In genomic region chr4:74314944-74315343, GRCh38 we compare ENCODE assay signal across 32 cellular contexts. TPM values are rescaled to one million over a fixed set of nuclear protein-coding genes. Genes with fewer than 3 reads are reported as not detected.
"Had no signal": no experiment of that assay in that cellular context is flagged by ENCODE, and none has a peak within 500 bp of the region (broad histone marks: within the 10 kb centered on the region; RNA-seq: fewer than 3 reads in every experiment).

No MANE protein-coding gene starts in this region.

- H3K27ac ChIP-seq: brain microvascular endothelial cell, coronary artery, dorsolateral prefrontal cortex, esophagus squamous epithelium, gastroesophageal sphincter, heart right ventricle had no signal

- FAIRE-seq: astrocyte, bronchial epithelial cell had no signal

- H3K27me3 Mint-ChIP-seq: activated CD4-positive, alpha-beta memory T cell treated with anti-CD3 and anti-CD28 coated beads for 36 hours; activated CD4-positive, alpha-beta T cell treated with anti-CD3 and anti-CD28 coated beads for 36 hours; activated naive CD4-positive, alpha-beta T cell treated with anti-CD3 and anti-CD28 coated beads, Interleukin-2, amount 10 ng/mL, durations not matched to agents 7 days and 5 days; activated T-cell treated with anti-CD3 and anti-CD28 coated beads, Interleukin-2, amount 50 U/mL, for 24 hours; dendritic cell treated with granulocyte-macrophage colony-stimulating factor and Interleukin-4, amounts not matched to agents 40 ng/mL and 50 ng/mL, for 4 days had no signal

- ATAC-seq: activated CD4-positive, alpha-beta T cell treated with anti-CD3 and anti-CD28 coated beads for 36 hours; activated naive CD4-positive, alpha-beta T cell treated with anti-CD3 and anti-CD28 coated beads, Interleukin-2, amount 50 U/mL, for 72 hours; activated T-cell treated with anti-CD3 and anti-CD28 coated beads, Interleukin-2, amount 50 U/mL, for 72 hours; gastroesophageal sphincter; heart right ventricle had no signal

- H3K36me3 ChIP-seq: brain microvascular endothelial cell, gastroesophageal sphincter, heart right ventricle had no signal

- H3K27me3 ChIP-seq: brain microvascular endothelial cell, dorsolateral prefrontal cortex, esophagus squamous epithelium, gastroesophageal sphincter, heart right ventricle had no signal

- H3K9me3 ChIP-seq: esophagus squamous epithelium, gastroesophageal sphincter, heart right ventricle had no signal

- H3K4me1 Mint-ChIP-seq: activated CD4-positive, alpha-beta T cell treated with anti-CD3 and anti-CD28 coated beads for 36 hours; activated CD4-positive, alpha-beta T cell treated with anti-CD3 and anti-CD28 coated beads, Interleukin-2, amount 10 ng/mL, durations not matched to agents 24 days and 14 days; activated naive CD4-positive, alpha-beta T cell treated with anti-CD3 and anti-CD28 coated beads, Interleukin-2, amount 10 ng/mL, durations not matched to agents 7 days and 5 days; activated naive CD8-positive, alpha-beta T cell treated with anti-CD3 and anti-CD28 coated beads, Interleukin-2, amount 10 ng/mL, durations not matched to agents 7 days and 5 days; central memory CD8-positive, alpha-beta T cell; endodermal cell had no signal

- H3K36me3 Mint-ChIP-seq: activated CD4-positive, alpha-beta memory T cell treated with anti-CD3 and anti-CD28 coated beads for 36 hours; activated naive CD4-positive, alpha-beta T cell treated with anti-CD3 and anti-CD28 coated beads, Interleukin-2, amount 10 ng/mL, durations not matched to agents 7 days and 5 days; activated naive CD4-positive, alpha-beta T cell treated with anti-CD3 and anti-CD28 coated beads, Interleukin-2, amount 50 U/mL, for 72 hours; activated naive CD8-positive, alpha-beta T cell treated with anti-CD3 and anti-CD28 coated beads, Interleukin-2, amount 10 ng/mL, durations not matched to agents 7 days and 5 days had no signal

- H3K27ac Mint-ChIP-seq: activated CD4-positive, alpha-beta memory T cell treated with anti-CD3 and anti-CD28 coated beads for 36 hours; activated CD4-positive, alpha-beta T cell treated with anti-CD3 and anti-CD28 coated beads for 36 hours; activated CD4-positive, alpha-beta T cell treated with anti-CD3 and anti-CD28 coated beads, Interleukin-2, amount 10 ng/mL, durations not matched to agents 24 days and 14 days; activated naive CD4-positive, alpha-beta T cell treated with anti-CD3 and anti-CD28 coated beads, Interleukin-2, amount 10 ng/mL, durations not matched to agents 7 days and 5 days; activated naive CD4-positive, alpha-beta T cell treated with anti-CD3 and anti-CD28 coated beads, Interleukin-2, amount 50 U/mL, for 72 hours; activated naive CD8-positive, alpha-beta T cell treated with anti-CD3 and anti-CD28 coated beads, Interleukin-2, amount 10 ng/mL, durations not matched to agents 7 days and 5 days; activated T-cell treated with anti-CD3 and anti-CD28 coated beads, Interleukin-2, amount 50 U/mL, for 24 hours; activated T-cell treated with anti-CD3 and anti-CD28 coated beads, Interleukin-2, amount 50 U/mL, for 72 hours; dendritic cell treated with granulocyte-macrophage colony-stimulating factor and Interleukin-4, amounts not matched to agents 40 ng/mL and 50 ng/mL, for 4 days; endodermal cell had no signal

- H3K9me3 Mint-ChIP-seq: activated CD4-positive, alpha-beta memory T cell treated with anti-CD3 and anti-CD28 coated beads for 36 hours; activated CD4-positive, alpha-beta T cell treated with anti-CD3 and anti-CD28 coated beads, Interleukin-2, amount 10 ng/mL, durations not matched to agents 24 days and 14 days; activated naive CD4-positive, alpha-beta T cell treated with anti-CD3 and anti-CD28 coated beads, Interleukin-2, amount 10 ng/mL, durations not matched to agents 7 days and 5 days; activated naive CD4-positive, alpha-beta T cell treated with anti-CD3 and anti-CD28 coated beads, Interleukin-2, amount 50 U/mL, for 72 hours; activated naive CD8-positive, alpha-beta T cell treated with anti-CD3 and anti-CD28 coated beads, Interleukin-2, amount 10 ng/mL, durations not matched to agents 7 days and 5 days; activated T-cell treated with anti-CD3 and anti-CD28 coated beads, Interleukin-2, amount 50 U/mL, for 24 hours; activated T-cell treated with anti-CD3 and anti-CD28 coated beads, Interleukin-2, amount 50 U/mL, for 72 hours; central memory CD8-positive, alpha-beta T cell; dendritic cell treated with granulocyte-macrophage colony-stimulating factor and Interleukin-4, amounts not matched to agents 40 ng/mL and 50 ng/mL, for 4 days; endodermal cell had no signal

- H3K4me3 ChIP-seq: coronary artery, dorsolateral prefrontal cortex, esophagus squamous epithelium, gastroesophageal sphincter, heart right ventricle had no signal

- DNase-seq: activated CD4-positive, alpha-beta memory T cell treated with anti-CD3 and anti-CD28 coated beads for 36 hours; activated CD4-positive, alpha-beta T cell treated with anti-CD3 and anti-CD28 coated beads for 36 hours; activated CD4-positive, alpha-beta T cell treated with anti-CD3 and anti-CD28 coated beads, Interleukin-2, amount 10 ng/mL, durations not matched to agents 24 days and 14 days; activated CD4-positive, CD25-positive, alpha-beta regulatory T cell; activated CD4-positive, CD25-positive, alpha-beta regulatory T cell treated with anti-CD3 and anti-CD28 coated beads, Interleukin-2, amount 50 U/mL, for 72 hours; activated CD8-positive, alpha-beta memory T cell treated with anti-CD3 and anti-CD28 coated beads, Interleukin-2, amount 50 U/mL, for 48 hours; activated gamma-delta T cell; activated naive CD4-positive, alpha-beta T cell; activated naive CD4-positive, alpha-beta T cell treated with anti-CD3 and anti-CD28 coated beads, Interleukin-2, amount 10 ng/mL, durations not matched to agents 7 days and 5 days; activated naive CD8-positive, alpha-beta T cell treated with anti-CD3 and anti-CD28 coated beads, Interleukin-2, amount 10 ng/mL, durations not matched to agents 7 days and 5 days; activated T-cell treated with anti-CD3 and anti-CD28 coated beads for 4 hours; activated T-cell treated with anti-CD3 and anti-CD28 coated beads, Interleukin-2, amount 50 U/mL, for 24 hours; activated T-cell treated with anti-CD3 and anti-CD28 coated beads, Interleukin-2, amount 50 U/mL, for 72 hours; anterior cingulate cortex; brain microvascular endothelial cell; dorsolateral prefrontal cortex; effector memory CD4-positive, alpha-beta T cell; endodermal cell; esophagus squamous epithelium; foreskin melanocyte; heart right ventricle; T-helper 2 cell had no signal

- H3K4me3 Mint-ChIP-seq: activated CD4-positive, alpha-beta memory T cell treated with anti-CD3 and anti-CD28 coated beads for 36 hours; activated CD4-positive, alpha-beta T cell treated with anti-CD3 and anti-CD28 coated beads for 36 hours; activated CD4-positive, alpha-beta T cell treated with anti-CD3 and anti-CD28 coated beads, Interleukin-2, amount 10 ng/mL, durations not matched to agents 24 days and 14 days; activated naive CD4-positive, alpha-beta T cell treated with anti-CD3 and anti-CD28 coated beads, Interleukin-2, amount 10 ng/mL, durations not matched to agents 7 days and 5 days; activated naive CD8-positive, alpha-beta T cell treated with anti-CD3 and anti-CD28 coated beads, Interleukin-2, amount 10 ng/mL, durations not matched to agents 7 days and 5 days; activated T-cell treated with anti-CD3 and anti-CD28 coated beads, Interleukin-2, amount 50 U/mL, for 24 hours; activated T-cell treated with anti-CD3 and anti-CD28 coated beads, Interleukin-2, amount 50 U/mL, for 72 hours; central memory CD8-positive, alpha-beta T cell; dendritic cell treated with granulocyte-macrophage colony-stimulating factor and Interleukin-4, amounts not matched to agents 40 ng/mL and 50 ng/mL, for 4 days; endodermal cell had no signal

- H3K4me1 ChIP-seq: esophagus squamous epithelium, gastroesophageal sphincter, heart right ventricle had no signal

RNA-seq across cellular contexts. Expression of gene EPGN, which starts 6.7 kb away (rescaled TPM):
- total RNA-seq: activated CD4-positive, alpha-beta memory T cell treated with anti-CD3 and anti-CD28 coated beads for 36 hours; activated CD4-positive, alpha-beta T cell treated with anti-CD3 and anti-CD28 coated beads, Interleukin-2, amount 10 ng/mL, durations not matched to agents 24 days and 14 days; activated naive CD4-positive, alpha-beta T cell treated with anti-CD3 and anti-CD28 coated beads, Interleukin-2, amount 50 U/mL, for 72 hours; activated naive CD8-positive, alpha-beta T cell treated with anti-CD3 and anti-CD28 coated beads, Interleukin-2, amount 10 ng/mL, durations not matched to agents 7 days and 5 days; cardiac septum; endodermal cell; fibroblast of lung; T-helper 1 cell treated with Interleukin-12 subunit alpha and Interleukin-12 subunit beta and Interleukin-4 antibody, amounts not matched to agents 30 ng/mL and 1 ng/mL, for 36 hours had no signal

RNA-seq across cellular contexts. Expression of gene EREG, which starts 50.0 kb away (rescaled TPM):
- total RNA-seq: activated CD4-positive, alpha-beta memory T cell treated with anti-CD3 and anti-CD28 coated beads for 36 hours; activated CD4-positive, alpha-beta T cell treated with anti-CD3 and anti-CD28 coated beads for 36 hours; activated CD4-positive, alpha-beta T cell treated with anti-CD3 and anti-CD28 coated beads, Interleukin-2, amount 10 ng/mL, durations not matched to agents 24 days and 14 days; activated naive CD8-positive, alpha-beta T cell treated with anti-CD3 and anti-CD28 coated beads, Interleukin-2, amount 10 ng/mL, durations not matched to agents 7 days and 5 days; T-helper 1 cell treated with Interleukin-12 subunit alpha and Interleukin-12 subunit beta and Interleukin-4 antibody, amounts not matched to agents 30 ng/mL and 1 ng/mL, for 36 hours had no signal
